ENCODE assay signal across 9 cellular contexts in genomic region chr7:101953248-101953819, GRCh38.
A peak's percentile ranks its signal among the peaks of the same experiment; 100 is the strongest.
DNase-seq lines count a peak whose midpoint lies in the region; ATAC-seq and TF ChIP-seq lines count a peak whose summit lies in the region.
"Had no signal": no experiment of that assay in that cellular context is flagged by ENCODE, and none has a peak within 500 bp of the region (broad histone marks: within the 10 kb centered on the region; RNA-seq: fewer than 3 reads in every experiment).

No MANE protein-coding gene starts in this region.

- H3K9me3 Mint-ChIP-seq in activated naive CD4-positive, alpha-beta T cell treated with anti-CD3 and anti-CD28 coated beads, Interleukin-2, amount 10 ng/mL, durations not matched to agents 7 days and 5 days, result no peaks in the 10 kb centered on the region

- no peaks in the 10 kb centered on the region for H3K9me3 ChIP-seq in Karpas-422 (ENCODE audit: low read length)
- H3K9me3 ChIP-seq in gastrocnemius medialis, result no peaks in the 10 kb centered on the region
- H3K9me3 ChIP-seq: SJSA1 had no signal

- peaks cover 83% of the 10 kb centered on the region for H3K4me1 ChIP-seq in Karpas-422 (ENCODE audit: low read length)
- H3K4me1 ChIP-seq in gastrocnemius medialis, result peaks cover 72 to 73% of the 10 kb centered on the region in 2 donors

- CTCF ChIA-PET in activated naive CD4-positive, alpha-beta T cell treated with anti-CD3 and anti-CD28 coated beads, Interleukin-2, amount 10 ng/mL, durations not matched to agents 7 days and 5 days (lab: Charles Lee), result no interaction called here

- H3K27ac Mint-ChIP-seq in activated naive CD4-positive, alpha-beta T cell treated with anti-CD3 and anti-CD28 coated beads, Interleukin-2, amount 10 ng/mL, durations not matched to agents 7 days and 5 days, result no peak overlapping the region

- in situ Hi-C loops in gastrocnemius medialis (cut with MboI; ENCODE audit: low sequenced_read_pairs in 4 of 4), result loop anchor here in 1 of 4 donors (10.0 kb wide), 1 partner anchor 89 kb away; no protein-coding TSS in a partner anchor

- H3K36me3 ChIP-seq in Karpas-422 (ENCODE audit: insufficient read depth, low read length), result no peaks in the 10 kb centered on the region
- no peaks in the 10 kb centered on the region for H3K36me3 ChIP-seq in gastrocnemius medialis
- H3K36me3 ChIP-seq: SJSA1 had no signal

- TF ChIP-seq POLR2A in gastrocnemius medialis (IDR thresholded peaks at IDR 0.05), result peak; percentile 63 to 82

- peak overlapping the region; percentile 24 for H3K4me2 ChIP-seq in Karpas-422 (ENCODE audit: low read depth, low read length, poor library complexity, severe bottlenecking)

- no peak overlapping the region for H3K4me3 Mint-ChIP-seq in activated naive CD4-positive, alpha-beta T cell treated with anti-CD3 and anti-CD28 coated beads, Interleukin-2, amount 10 ng/mL, durations not matched to agents 7 days and 5 days

- H3K27me3 Mint-ChIP-seq in activated naive CD4-positive, alpha-beta T cell treated with anti-CD3 and anti-CD28 coated beads, Interleukin-2, amount 10 ng/mL, durations not matched to agents 7 days and 5 days, result no peaks in the 10 kb centered on the region

- peak; percentile 61 for DNase-seq in Karpas-422
- peak; percentile 48 for DNase-seq in dermis blood vessel endothelial cell
- DNase-seq in gastrocnemius medialis, result peak; percentile 76 to 86
- no peak for DNase-seq in T-helper 9 cell
- DNase-seq in HT-29 (ENCODE audit: low spot score), result no peak
- no peak for DNase-seq in activated naive CD4-positive, alpha-beta T cell treated with anti-CD3 and anti-CD28 coated beads, Interleukin-2, amount 10 ng/mL, durations not matched to agents 7 days and 5 days

- no peak overlapping the region for H3K4me3 ChIP-seq in Karpas-422 (ENCODE audit: low read length)
- no peak overlapping the region for H3K4me3 ChIP-seq in gastrocnemius medialis
- H3K4me3 ChIP-seq: SJSA1 had no signal

- no peaks in the 10 kb centered on the region for H3K27me3 ChIP-seq in Karpas-422 (ENCODE audit: low read length)
- no peaks in the 10 kb centered on the region for H3K27me3 ChIP-seq in gastrocnemius medialis
- H3K27me3 ChIP-seq: SJSA1 had no signal

- no peak overlapping the region for H2AFZ ChIP-seq in Karpas-422 (ENCODE audit: low read length)

- H3K27ac ChIP-seq in Karpas-422 (ENCODE audit: low read length) (peak overlapping the region; percentile 96), gastrocnemius medialis (peak overlapping the region; percentile 89 to 96 (median 94))
- H3K27ac ChIP-seq: SJSA1 had no signal

- TF ChIP-seq CTCF in gastrocnemius medialis (IDR thresholded peaks at IDR 0.05 in 4 of 5, conservative IDR thresholded peaks at IDR 0.05 in 1 of 5), result peak in 3 of 5 experiments; percentile 6 to 20 (median 13)

- H3K4me1 Mint-ChIP-seq in activated naive CD4-positive, alpha-beta T cell treated with anti-CD3 and anti-CD28 coated beads, Interleukin-2, amount 10 ng/mL, durations not matched to agents 7 days and 5 days, result no peaks in the 10 kb centered on the region

- H3K9me2 ChIP-seq in Karpas-422 (replicated peaks; ENCODE audit: insufficient read depth, low read length), result no peaks in the 10 kb centered on the region

- peaks cover 69% of the 10 kb centered on the region for H3K79me2 ChIP-seq in Karpas-422 (ENCODE audit: low read length)

- intact Hi-C loops in gastrocnemius medialis (cut with DNase I; ENCODE audit: low total_unique reads), result loop anchor here (2.0 kb wide), 1 partner anchor 41 kb away; no protein-coding TSS in a partner anchor

- no peaks in the 10 kb centered on the region for H3K36me3 Mint-ChIP-seq in activated naive CD4-positive, alpha-beta T cell treated with anti-CD3 and anti-CD28 coated beads, Interleukin-2, amount 10 ng/mL, durations not matched to agents 7 days and 5 days

- H4K20me1 ChIP-seq in Karpas-422 (ENCODE audit: insufficient read depth, low read depth, low read length), result no peaks in the 10 kb centered on the region

- H3K9ac ChIP-seq in Karpas-422 (ENCODE audit: low read length), result peak overlapping the region; percentile 50

- ATAC-seq in GM18502 (IDR thresholded peaks at IDR 0.05; ENCODE audit: poor library complexity, unreplicated experiment) (peak; percentile 62), gastrocnemius medialis (peak; percentile 85 to 91), GM18498 (IDR thresholded peaks at IDR 0.05; ENCODE audit: unreplicated experiment) (no peak)

Comparison
In these comparisons a context has a peak if more than half of its experiments do, and no peak if none do; other contexts are left out.
1. DNase-seq: peak in Karpas-422 (single experiment), dermis blood vessel endothelial cell (single experiment) and gastrocnemius medialis (2 of 2); none in T-helper 9 cell (single experiment), HT-29 (single experiment) and activated naive CD4-positive, alpha-beta T cell treated with anti-CD3 and anti-CD28 coated beads, Interleukin-2, amount 10 ng/mL, durations not matched to agents 7 days and 5 days (single experiment).